ENCODE assay signal across 19 cellular contexts in genomic region chr6:165926378-165926777, GRCh38.
DNase-seq lines count a peak whose midpoint lies in the region; ATAC-seq and TF ChIP-seq lines count a peak whose summit lies in the region.
"Had no signal": no experiment of that assay in that cellular context is flagged by ENCODE, and none has a peak within 500 bp of the region (broad histone marks: within the 10 kb centered on the region; RNA-seq: fewer than 3 reads in every experiment).

No MANE protein-coding gene starts in this region.

- 56 to 85% methylated on average over 2 to 4 of the region's 4 CpGs for WGBS in endodermal cell (ENCODE audit: insufficient coverage in 1 of 2, insufficient read length in 1 of 2), 2 experiments

- H3K9me3 Mint-ChIP-seq in GM23338 (no peaks in the 10 kb centered on the region), endodermal cell (no peaks in the 10 kb centered on the region)

- peaks cover 7% of the 10 kb centered on the region for H3K9me3 ChIP-seq in endodermal cell (ENCODE audit: control insufficient read depth, low read length)
- H3K9me3 ChIP-seq: A549; BLaER1 treated with 17β-estradiol and CSF1 and Interleukin-3, amounts not matched to agents 10 nM and 100 nM; Caco-2 had no signal

- H3K4me1 ChIP-seq in GM23338 (ENCODE audit: insufficient read depth) (peaks cover 15% of the 10 kb centered on the region), endodermal cell (ENCODE audit: control insufficient read depth, insufficient read depth, low read length) (no peaks in the 10 kb centered on the region)
- H3K4me1 ChIP-seq: BLaER1 treated with 17β-estradiol and CSF1 and Interleukin-3, amounts not matched to agents 10 nM and 100 nM; Caco-2 had no signal

- no peak overlapping the region for H3K9ac ChIP-seq in endodermal cell (ENCODE audit: extremely low read depth, low read length, poor library complexity, severe bottlenecking)
- H3K9ac ChIP-seq: BLaER1 treated with 17β-estradiol and CSF1 and Interleukin-3, amounts not matched to agents 10 nM and 100 nM had no signal

- no peaks in the 10 kb centered on the region for H3F3A ChIP-seq in GM23338 (replicated peaks; ENCODE audit: low read depth)

- H3K27ac ChIP-seq in GM23338 (ENCODE audit: low read depth) (no peak overlapping the region), endodermal cell (ENCODE audit: low read depth, low read length) (no peak overlapping the region)
- H3K27ac ChIP-seq: 22Rv1; A549; BLaER1 treated with 17β-estradiol and CSF1 and Interleukin-3, amounts not matched to agents 10 nM and 100 nM; C4-2B had no signal

- DNase-seq in Right ventricle myocardium inferior (ENCODE audit: missing footprints) (no peak), cardiac septum (ENCODE audit: low spot score) (no peak), GM23338 (ENCODE audit: low spot score) (no peak), endodermal cell (no peak), ureter (ENCODE audit: low spot score) (peak; percentile 6), posterior cingulate gyrus (no peak), SKM-1 treated with dmso at 0.1 percent for 144 hours (lab: John Stamatoyannopoulos, UW; ENCODE audit: unreplicated experiment) (no peak)
- DNase-seq: AML-193; Caco-2; Calu3; CD4-positive, alpha-beta T cell; CD8-positive, alpha-beta T cell; DMS79 treated with DMSO at 0.1 percent for 48 hours; GF-D8 had no signal

- no peak overlapping the region for H3K27ac Mint-ChIP-seq in GM23338
- H3K27ac Mint-ChIP-seq in endodermal cell: no peak overlapping the region
- H3K27ac Mint-ChIP-seq: B cell; CD4-positive, alpha-beta T cell; CD8-positive, alpha-beta T cell had no signal

- H3K27me3 Mint-ChIP-seq in GM23338 (ENCODE audit: insufficient read depth, low read depth, poor library complexity) (no peaks in the 10 kb centered on the region), endodermal cell (ENCODE audit: insufficient read depth) (peaks cover 11% of the 10 kb centered on the region)

- no peaks in the 10 kb centered on the region for H3K79me2 ChIP-seq in GM23338 (replicated peaks; ENCODE audit: insufficient read depth)

- H3K27me3 ChIP-seq in GM23338 (ENCODE audit: insufficient read depth) (no peaks in the 10 kb centered on the region), endodermal cell (ENCODE audit: control insufficient read depth, insufficient read depth, low read length, poor library complexity, severe bottlenecking) (peaks cover 8% of the 10 kb centered on the region)
- H3K27me3 ChIP-seq: BLaER1 treated with 17β-estradiol and CSF1 and Interleukin-3, amounts not matched to agents 10 nM and 100 nM had no signal

- H3K4me3 Mint-ChIP-seq in GM23338: no peak overlapping the region; the same call in 2 of the 3 replicates
- no peak overlapping the region for H3K4me3 Mint-ChIP-seq in endodermal cell
- H3K4me3 Mint-ChIP-seq: B cell; CD4-positive, alpha-beta T cell; CD8-positive, alpha-beta T cell had no signal

- peak overlapping the region; percentile 61; the same call in 1 of the 2 replicates for H3K4me2 ChIP-seq in GM23338
- H3K4me2 ChIP-seq: A549; BLaER1 treated with 17β-estradiol and CSF1 and Interleukin-3, amounts not matched to agents 10 nM and 100 nM had no signal

- intact Hi-C loops in Right ventricle myocardium inferior (cut with DNase I) (no loop called here), cardiac septum (cut with DNase I) (no loop called here), posterior cingulate gyrus (cut with DNase I) (no loop called here)

- H4K20me1 ChIP-seq in GM23338 (replicated peaks; ENCODE audit: insufficient read depth): no peaks in the 10 kb centered on the region
- H4K20me1 ChIP-seq: BLaER1 treated with 17β-estradiol and CSF1 and Interleukin-3, amounts not matched to agents 10 nM and 100 nM had no signal

- no peak for TF ChIP-seq CTCF in GM23338 (conservative IDR thresholded peaks at IDR 0.05; ENCODE audit: low read depth in 2 of 2)
- TF ChIP-seq CTCF in endodermal cell (conservative IDR thresholded peaks at IDR 0.05): no peak

- H3K36me3 Mint-ChIP-seq in GM23338 (ENCODE audit: low read depth) (no peaks in the 10 kb centered on the region), endodermal cell (ENCODE audit: low read depth) (no peaks in the 10 kb centered on the region)
- H3K36me3 Mint-ChIP-seq: CD8-positive, alpha-beta T cell had no signal

- peaks cover 14% of the 10 kb centered on the region for H3K4me1 Mint-ChIP-seq in GM23338
- H3K4me1 Mint-ChIP-seq in endodermal cell: no peaks in the 10 kb centered on the region
- H3K4me1 Mint-ChIP-seq: B cell had no signal

- H2AFZ ChIP-seq in GM23338: no peak overlapping the region

- no peaks in the 10 kb centered on the region for H3K36me3 ChIP-seq in GM23338 (ENCODE audit: insufficient read depth)
- no peaks in the 10 kb centered on the region for H3K36me3 ChIP-seq in endodermal cell (ENCODE audit: control insufficient read depth, insufficient read depth, low read length)
- H3K36me3 ChIP-seq: BLaER1 treated with 17β-estradiol and CSF1 and Interleukin-3, amounts not matched to agents 10 nM and 100 nM had no signal

- H3K4me3 ChIP-seq in GM23338 (no peak overlapping the region), endodermal cell (ENCODE audit: low read length) (peak overlapping the region; percentile 21)
- H3K4me3 ChIP-seq: A549; BLaER1 treated with 17β-estradiol and CSF1 and Interleukin-3, amounts not matched to agents 10 nM and 100 nM had no signal

- peak; percentile 60 for ATAC-seq in Right ventricle myocardium inferior
- ATAC-seq in GM23338: no peak
- ATAC-seq: A549; CD8-positive, alpha-beta T cell had no signal

- peaks cover 19% of the 10 kb centered on the region; the same call in 1 of the 2 replicates for H3K9me2 ChIP-seq in GM23338 (ENCODE audit: insufficient read depth)

TF ChIP-seq in GM23338, 12 proteins besides CTCF, POLR2A, EP300 and RAD21 (continues in another document):
- TF ChIP-seq, protein P1, sequence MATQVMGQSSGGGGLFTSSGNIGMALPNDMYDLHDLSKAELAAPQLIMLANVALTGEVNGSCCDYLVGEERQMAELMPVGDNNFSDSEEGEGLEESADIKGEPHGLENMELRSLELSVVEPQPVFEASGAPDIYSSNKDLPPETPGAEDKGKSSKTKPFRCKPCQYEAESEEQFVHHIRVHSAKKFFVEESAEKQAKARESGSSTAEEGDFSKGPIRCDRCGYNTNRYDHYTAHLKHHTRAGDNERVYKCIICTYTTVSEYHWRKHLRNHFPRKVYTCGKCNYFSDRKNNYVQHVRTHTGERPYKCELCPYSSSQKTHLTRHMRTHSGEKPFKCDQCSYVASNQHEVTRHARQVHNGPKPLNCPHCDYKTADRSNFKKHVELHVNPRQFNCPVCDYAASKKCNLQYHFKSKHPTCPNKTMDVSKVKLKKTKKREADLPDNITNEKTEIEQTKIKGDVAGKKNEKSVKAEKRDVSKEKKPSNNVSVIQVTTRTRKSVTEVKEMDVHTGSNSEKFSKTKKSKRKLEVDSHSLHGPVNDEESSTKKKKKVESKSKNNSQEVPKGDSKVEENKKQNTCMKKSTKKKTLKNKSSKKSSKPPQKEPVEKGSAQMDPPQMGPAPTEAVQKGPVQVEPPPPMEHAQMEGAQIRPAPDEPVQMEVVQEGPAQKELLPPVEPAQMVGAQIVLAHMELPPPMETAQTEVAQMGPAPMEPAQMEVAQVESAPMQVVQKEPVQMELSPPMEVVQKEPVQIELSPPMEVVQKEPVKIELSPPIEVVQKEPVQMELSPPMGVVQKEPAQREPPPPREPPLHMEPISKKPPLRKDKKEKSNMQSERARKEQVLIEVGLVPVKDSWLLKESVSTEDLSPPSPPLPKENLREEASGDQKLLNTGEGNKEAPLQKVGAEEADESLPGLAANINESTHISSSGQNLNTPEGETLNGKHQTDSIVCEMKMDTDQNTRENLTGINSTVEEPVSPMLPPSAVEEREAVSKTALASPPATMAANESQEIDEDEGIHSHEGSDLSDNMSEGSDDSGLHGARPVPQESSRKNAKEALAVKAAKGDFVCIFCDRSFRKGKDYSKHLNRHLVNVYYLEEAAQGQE (IDR thresholded peaks at IDR 0.05; ENCODE audit: unreplicated experiment): no peak
- TF ChIP-seq NANOG (IDR thresholded peaks at IDR 0.05; ENCODE audit: borderline replicate concordance) (no peak), STAT1 (IDR thresholded peaks at IDR 0.05; ENCODE audit: unreplicated experiment) (no peak)
